17 cellular contexts compared by ENCODE assay signal in the genomic region with DNA sequence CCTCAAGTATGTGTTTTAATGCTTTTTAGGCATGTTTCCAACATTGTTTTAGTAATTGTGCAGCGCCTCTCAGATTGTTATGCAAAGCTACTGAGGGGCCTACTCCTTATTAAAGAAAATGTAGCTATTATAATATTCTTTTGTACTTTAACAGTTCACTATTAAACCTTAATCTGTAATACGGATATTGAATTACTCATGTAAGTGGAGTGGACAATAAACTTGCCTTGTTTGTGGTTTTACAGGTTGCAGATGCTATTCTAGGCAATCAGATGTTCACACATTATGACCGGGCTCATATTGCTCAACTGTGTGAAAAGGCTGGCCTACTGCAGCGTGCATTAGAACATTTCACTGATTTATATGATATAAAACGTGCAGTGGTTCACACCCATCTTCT. TPM values are rescaled to one million over a fixed set of nuclear protein-coding genes. Genes with fewer than 3 reads are reported as not detected.
DNase-seq lines count a peak whose midpoint lies in the region; ATAC-seq and TF ChIP-seq lines count a peak whose summit lies in the region.
"Had no signal": no experiment of that assay in that cellular context is flagged by ENCODE, and none has a peak within 500 bp of the region (broad histone marks: within the 10 kb centered on the region; RNA-seq: fewer than 3 reads in every experiment).

No MANE protein-coding gene starts in this region.

- H3K27me3 Mint-ChIP-seq in activated T-helper 2 cell treated with anti-CD3 and anti-CD28 coated beads, Interferon-gamma antibody, Interleukin-2, Interleukin-4, amounts not matched to agents 10 μg/mL and 5 μg/mL and 100 μg/mL, durations not matched to agents 14 hours and 24 hours and 36 hours (ENCODE audit: low read depth): no peaks in the 10 kb centered on the region
- H3K27me3 Mint-ChIP-seq: memory B cell had no signal

- H3K4me3 ChIP-seq in mucosa of descending colon: no peak overlapping the region
- H3K4me3 ChIP-seq in ovary: no peak overlapping the region

- no peak overlapping the region for H3K27ac ChIP-seq in ovary

- H3K9me3 ChIP-seq in mucosa of descending colon: no peaks in the 10 kb centered on the region
- H3K9me3 ChIP-seq in ovary: no peaks in the 10 kb centered on the region

- no peak for TF ChIP-seq CTCF in mucosa of descending colon (IDR thresholded peaks at IDR 0.05)
- TF ChIP-seq CTCF in ovary (IDR thresholded peaks at IDR 0.05): no peak

- no peaks in the 10 kb centered on the region for H3K9me3 Mint-ChIP-seq in activated T-helper 2 cell treated with anti-CD3 and anti-CD28 coated beads, Interferon-gamma antibody, Interleukin-2, Interleukin-4, amounts not matched to agents 10 μg/mL and 5 μg/mL and 100 μg/mL, durations not matched to agents 14 hours and 24 hours and 36 hours
- H3K9me3 Mint-ChIP-seq: memory B cell had no signal

- H3K4me1 Mint-ChIP-seq in activated T-helper 2 cell treated with anti-CD3 and anti-CD28 coated beads, Interferon-gamma antibody, Interleukin-2, Interleukin-4, amounts not matched to agents 10 μg/mL and 5 μg/mL and 100 μg/mL, durations not matched to agents 14 hours and 24 hours and 36 hours (ENCODE audit: low read depth): peaks cover 15% of the 10 kb centered on the region

- H3K27me3 ChIP-seq in ovary: no peaks in the 10 kb centered on the region

- 44 to 74% (median 47%) methylated on average over 5 of the region's 5 CpGs for WGBS in ovary, 3 donors

- no peak for TF ChIP-seq EP300 in ovary (IDR thresholded peaks at IDR 0.05)

- H3K4me3 Mint-ChIP-seq in activated T-helper 2 cell treated with anti-CD3 and anti-CD28 coated beads, Interferon-gamma antibody, Interleukin-2, Interleukin-4, amounts not matched to agents 10 μg/mL and 5 μg/mL and 100 μg/mL, durations not matched to agents 14 hours and 24 hours and 36 hours (ENCODE audit: low read depth): no peak overlapping the region
- H3K4me3 Mint-ChIP-seq: memory B cell had no signal

- peaks cover 68% of the 10 kb centered on the region for H3K36me3 Mint-ChIP-seq in activated T-helper 2 cell treated with anti-CD3 and anti-CD28 coated beads, Interferon-gamma antibody, Interleukin-2, Interleukin-4, amounts not matched to agents 10 μg/mL and 5 μg/mL and 100 μg/mL, durations not matched to agents 14 hours and 24 hours and 36 hours (ENCODE audit: low read depth)

- DNase-seq in COLO668 (lab: John Stamatoyannopoulos, UW; ENCODE audit: unreplicated experiment) (peak; percentile 6), LHCN-M2 (ENCODE audit: low read depth) (peak; percentile 31), amniotic epithelial cell (ENCODE audit: low read depth) (peak; percentile 77), mucosa of descending colon (peak in 1 of 3 donors; percentile 60), MV-4-11 (lab: John Stamatoyannopoulos, UW) (no peak), ovary (no peak)
- DNase-seq in activated naive CD4-positive, alpha-beta T cell treated with Interleukin-2 at 50 U/mL for 16 hours: no peak
- no peak for DNase-seq in activated T-helper 2 cell treated with anti-CD3 and anti-CD28 coated beads, Interferon-gamma antibody, Interleukin-2, Interleukin-4, amounts not matched to agents 10 μg/mL and 5 μg/mL and 100 μg/mL, durations not matched to agents 14 hours and 24 hours and 36 hours (ENCODE audit: low spot score)
- DNase-seq: activated gamma-delta T cell treated with Interleukin-2 at 50 U/mL for 16 hours, AML-193, aorta, Calu3, cortex of kidney, head of caudate nucleus, MM.1S, T1000 had no signal

- ATAC-seq in mucosa of descending colon: peak; percentile 86

- no peak for TF ChIP-seq POLR2A in ovary (IDR thresholded peaks at IDR 0.05)

- no peak overlapping the region for H3K27ac Mint-ChIP-seq in activated T-helper 2 cell treated with anti-CD3 and anti-CD28 coated beads, Interferon-gamma antibody, Interleukin-2, Interleukin-4, amounts not matched to agents 10 μg/mL and 5 μg/mL and 100 μg/mL, durations not matched to agents 14 hours and 24 hours and 36 hours
- H3K27ac Mint-ChIP-seq: memory B cell had no signal

- H3K36me3 ChIP-seq in mucosa of descending colon (ENCODE audit: low read depth) (peaks cover 9% of the 10 kb centered on the region), ovary (no peaks in the 10 kb centered on the region)

- intact Hi-C loops in mucosa of descending colon (cut with DNase I, micrococcal nuclease) (no loop called here), ovary (cut with DNase I) (no loop called here)
- intact Hi-C loops in activated T-helper 2 cell treated with anti-CD3 and anti-CD28 coated beads, Interferon-gamma antibody, Interleukin-2, Interleukin-4, amounts not matched to agents 10 μg/mL and 5 μg/mL and 100 μg/mL, durations not matched to agents 14 hours and 24 hours and 36 hours (cut with micrococcal nuclease): no loop called here

- H3K4me1 ChIP-seq in mucosa of descending colon (ENCODE audit: low read depth) (peaks cover 58% of the 10 kb centered on the region), ovary (ENCODE audit: insufficient read depth) (no peaks in the 10 kb centered on the region)

RNA-seq across cellular contexts. Expression of gene PTRH2, which starts 41.0 kb away (rescaled TPM):
- total RNA-seq in LHCN-M2 (2014; rRNA removed) (29.9 and 34.3 TPM in 2 replicates), mucosa of descending colon (10 to 100 TPM; 17.0 to 20.4 (median 20.2) TPM), ovary (10 to 100 TPM; 11.9 to 28.2 (median 20.0) TPM)
- 38.1 TPM for polyA plus RNA-seq in LHCN-M2 (2012)
- total RNA-seq in activated T-helper 2 cell treated with anti-CD3 and anti-CD28 coated beads, Interferon-gamma antibody, Interleukin-2, Interleukin-4, amounts not matched to agents 10 μg/mL and 5 μg/mL and 100 μg/mL, durations not matched to agents 14 hours and 24 hours and 36 hours: 48.3 and 50.3 TPM in 2 replicates
- polyA plus RNA-seq in ovary: 10 to 100 TPM; 20.0 to 27.2 TPM

RNA-seq across cellular contexts. Expression of gene VMP1, which starts 41.2 kb away (rescaled TPM):
- 193 and 225 TPM in 2 replicates for total RNA-seq in LHCN-M2 (2014; rRNA removed)
- 61.7 TPM for polyA plus RNA-seq in LHCN-M2 (2012)
- 100 to 1,000 TPM; 257 to 361 (median 266) TPM for total RNA-seq in mucosa of descending colon
- 479 and 499 TPM in 2 replicates for total RNA-seq in activated T-helper 2 cell treated with anti-CD3 and anti-CD28 coated beads, Interferon-gamma antibody, Interleukin-2, Interleukin-4, amounts not matched to agents 10 μg/mL and 5 μg/mL and 100 μg/mL, durations not matched to agents 14 hours and 24 hours and 36 hours
- 100 to 1,000 TPM; 101 to 667 (median 162) TPM for total RNA-seq in ovary
- 10 to 100 TPM; 63.5 to 76.6 TPM for polyA plus RNA-seq in ovary

RNA-seq across cellular contexts. Expression of gene CLTC, which starts 46.5 kb away (rescaled TPM):
- total RNA-seq in LHCN-M2 (2014; rRNA removed): 389 and 434 TPM in 2 replicates
- 157 TPM for polyA plus RNA-seq in LHCN-M2 (2012)
- 100 to 1,000 TPM; 264 to 306 (median 286) TPM for total RNA-seq in mucosa of descending colon
- 188 and 193 TPM in 2 replicates for total RNA-seq in activated T-helper 2 cell treated with anti-CD3 and anti-CD28 coated beads, Interferon-gamma antibody, Interleukin-2, Interleukin-4, amounts not matched to agents 10 μg/mL and 5 μg/mL and 100 μg/mL, durations not matched to agents 14 hours and 24 hours and 36 hours
- total RNA-seq in ovary: 100 to 1,000 TPM; 139 to 219 (median 175) TPM
- polyA plus RNA-seq in ovary: 100 to 1,000 TPM in 1 of 2 donors, 10 to 100 TPM in 1; 71.4 to 124 TPM

Comparison
In these comparisons a context has a peak if more than half of its experiments do, and no peak if none do; other contexts are left out.
1. DNase-seq: peak in COLO668 (single experiment), LHCN-M2 (single experiment) and amniotic epithelial cell (single experiment); none in activated naive CD4-positive, alpha-beta T cell treated with Interleukin-2 at 50 U/mL for 16 hours (single experiment), activated T-helper 2 cell treated with anti-CD3 and anti-CD28 coated beads, Interferon-gamma antibody, Interleukin-2, Interleukin-4, amounts not matched to agents 10 μg/mL and 5 μg/mL and 100 μg/mL, durations not matched to agents 14 hours and 24 hours and 36 hours (single experiment), MV-4-11 (single experiment) and ovary (0 of 5).